ENCODE assay signal across 15 cellular contexts in the genomic region with DNA sequence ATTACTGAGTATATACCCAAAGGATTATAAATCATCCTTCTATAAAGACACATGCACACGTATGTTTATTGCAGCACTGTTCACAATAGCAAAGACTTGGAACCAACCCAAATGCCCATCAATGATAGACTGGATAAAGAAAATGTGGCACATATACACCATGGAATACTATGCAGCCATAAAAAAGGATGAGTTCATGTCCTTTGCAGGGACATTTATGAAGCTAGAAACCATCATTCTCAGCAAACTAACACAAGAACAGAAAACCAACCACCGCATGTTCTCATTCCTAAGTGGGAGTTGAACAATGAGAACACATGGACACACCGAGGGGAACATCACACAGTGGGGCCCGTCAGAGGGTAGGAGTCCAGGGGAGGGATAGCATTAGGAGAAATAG. TPM values are rescaled to one million over a fixed set of nuclear protein-coding genes. Genes with fewer than 3 reads are reported as not detected.
"Had no signal": no experiment of that assay in that cellular context is flagged by ENCODE, and none has a peak within 500 bp of the region (broad histone marks: within the 10 kb centered on the region; RNA-seq: fewer than 3 reads in every experiment).

No MANE protein-coding gene starts in this region.

RNA-seq across cellular contexts. Expression of a gene that starts 50.8 kb away (rescaled TPM):
- total RNA-seq: activated naive CD4-positive, alpha-beta T cell treated with anti-CD3 and anti-CD28 coated beads for 36 hours; activated naive CD8-positive, alpha-beta T cell treated with anti-CD3 and anti-CD28 coated beads for 36 hours; activated T-cell treated with anti-CD3 and anti-CD28 coated beads, Interleukin-2, amount 50 U/mL, for 4 hours; activated T-helper 1 cell treated with anti-CD3 and anti-CD28 coated beads, Interleukin-12 subunit alpha, Interleukin-12 subunit beta, Interleukin-2, Interleukin-4 antibody, amounts not matched to agents 30 ng/mL and 10 ng/mL and 1 ng/mL, durations not matched to agents 14 hours and 24 hours and 36 hours; activated T-helper 2 cell treated with anti-CD3 and anti-CD28 coated beads, Interferon-gamma antibody, Interleukin-2, Interleukin-4, amounts not matched to agents 10 μg/mL and 5 μg/mL and 100 μg/mL, durations not matched to agents 14 hours and 24 hours and 36 hours; ascending aorta; astrocyte; body of pancreas; breast epithelium; bronchial epithelial cell; cardiac muscle cell; cardiac septum; chondrocyte had no signal
- polyA plus RNA-seq: adipose tissue, aorta, cardiac muscle cell had no signal
